Comparison of ENCODE assay signal across 2 cellular contexts in the genomic region with DNA sequence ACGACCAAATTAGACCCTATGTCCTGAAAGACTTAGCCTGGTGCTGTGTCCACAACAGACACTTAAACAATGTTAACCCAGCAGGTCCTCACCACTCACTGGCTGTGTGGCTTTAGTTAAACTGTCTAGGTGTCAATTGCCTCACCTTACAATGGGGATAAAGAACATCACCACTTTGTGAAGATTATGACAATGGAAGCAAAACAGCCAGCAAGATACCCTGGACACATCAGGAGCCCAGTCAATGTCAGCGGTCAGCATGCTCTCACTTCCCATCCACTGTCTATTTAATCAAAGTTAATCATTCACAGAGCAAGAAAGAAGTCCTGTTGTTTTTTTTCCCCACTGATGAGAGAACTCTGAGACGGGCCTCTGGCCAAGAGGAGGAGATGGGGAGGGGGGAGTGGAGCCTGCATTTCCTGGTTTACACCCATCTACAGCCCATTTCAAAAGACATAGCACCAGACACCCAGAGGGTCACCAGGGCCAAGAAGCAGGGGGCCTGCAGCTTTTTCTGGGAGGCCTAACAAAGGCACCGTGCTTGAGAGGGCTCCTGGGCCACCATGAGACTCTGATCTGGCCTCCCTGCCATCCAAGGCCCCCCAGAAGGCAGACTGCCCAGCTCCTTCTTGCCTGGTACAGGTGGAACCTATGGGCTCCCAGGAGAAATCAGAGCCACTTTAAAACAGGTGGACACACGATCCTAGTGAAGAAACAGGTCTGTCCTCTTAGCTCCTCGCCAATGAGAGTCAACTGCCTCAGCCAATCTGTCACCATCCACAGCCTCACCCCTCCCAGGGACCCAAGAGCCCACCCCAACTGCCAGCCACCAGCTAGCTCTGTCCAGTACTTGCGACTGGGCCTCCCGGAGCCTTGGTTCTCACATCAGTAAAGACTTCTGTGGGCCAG.
TF ChIP-seq lines count a peak whose summit lies in the region.

No MANE protein-coding gene starts in this region.

TF ChIP-seq in IMR-90, 13 proteins besides CTCF, POLR2A, EP300 and RAD21:
- TF ChIP-seq SMC3 (IDR thresholded peaks at IDR 0.05; ENCODE audit: low read depth, low read length) (no peak), NFE2L2 (IDR thresholded peaks at IDR 0.05; ENCODE audit: low read depth, low read length) (no peak)

TF ChIP-seq in GM12878, 131 proteins besides CTCF, POLR2A, EP300 and RAD21:
- no peak for TF ChIP-seq SMAD1 (IDR thresholded peaks at IDR 0.05; ENCODE audit: low read depth, partially characterized antibody)
- TF ChIP-seq CHD1 (IDR thresholded peaks at IDR 0.05; ENCODE audit: low read depth, low read length): no peak
- TF ChIP-seq, protein P1, sequence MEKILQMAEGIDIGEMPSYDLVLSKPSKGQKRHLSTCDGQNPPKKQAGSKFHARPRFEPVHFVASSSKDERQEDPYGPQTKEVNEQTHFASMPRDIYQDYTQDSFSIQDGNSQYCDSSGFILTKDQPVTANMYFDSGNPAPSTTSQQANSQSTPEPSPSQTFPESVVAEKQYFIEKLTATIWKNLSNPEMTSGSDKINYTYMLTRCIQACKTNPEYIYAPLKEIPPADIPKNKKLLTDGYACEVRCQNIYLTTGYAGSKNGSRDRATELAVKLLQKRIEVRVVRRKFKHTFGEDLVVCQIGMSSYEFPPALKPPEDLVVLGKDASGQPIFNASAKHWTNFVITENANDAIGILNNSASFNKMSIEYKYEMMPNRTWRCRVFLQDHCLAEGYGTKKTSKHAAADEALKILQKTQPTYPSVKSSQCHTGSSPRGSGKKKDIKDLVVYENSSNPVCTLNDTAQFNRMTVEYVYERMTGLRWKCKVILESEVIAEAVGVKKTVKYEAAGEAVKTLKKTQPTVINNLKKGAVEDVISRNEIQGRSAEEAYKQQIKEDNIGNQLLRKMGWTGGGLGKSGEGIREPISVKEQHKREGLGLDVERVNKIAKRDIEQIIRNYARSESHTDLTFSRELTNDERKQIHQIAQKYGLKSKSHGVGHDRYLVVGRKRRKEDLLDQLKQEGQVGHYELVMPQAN (conservative IDR thresholded peaks at IDR 0.05): no peak
- TF ChIP-seq, protein P2, sequence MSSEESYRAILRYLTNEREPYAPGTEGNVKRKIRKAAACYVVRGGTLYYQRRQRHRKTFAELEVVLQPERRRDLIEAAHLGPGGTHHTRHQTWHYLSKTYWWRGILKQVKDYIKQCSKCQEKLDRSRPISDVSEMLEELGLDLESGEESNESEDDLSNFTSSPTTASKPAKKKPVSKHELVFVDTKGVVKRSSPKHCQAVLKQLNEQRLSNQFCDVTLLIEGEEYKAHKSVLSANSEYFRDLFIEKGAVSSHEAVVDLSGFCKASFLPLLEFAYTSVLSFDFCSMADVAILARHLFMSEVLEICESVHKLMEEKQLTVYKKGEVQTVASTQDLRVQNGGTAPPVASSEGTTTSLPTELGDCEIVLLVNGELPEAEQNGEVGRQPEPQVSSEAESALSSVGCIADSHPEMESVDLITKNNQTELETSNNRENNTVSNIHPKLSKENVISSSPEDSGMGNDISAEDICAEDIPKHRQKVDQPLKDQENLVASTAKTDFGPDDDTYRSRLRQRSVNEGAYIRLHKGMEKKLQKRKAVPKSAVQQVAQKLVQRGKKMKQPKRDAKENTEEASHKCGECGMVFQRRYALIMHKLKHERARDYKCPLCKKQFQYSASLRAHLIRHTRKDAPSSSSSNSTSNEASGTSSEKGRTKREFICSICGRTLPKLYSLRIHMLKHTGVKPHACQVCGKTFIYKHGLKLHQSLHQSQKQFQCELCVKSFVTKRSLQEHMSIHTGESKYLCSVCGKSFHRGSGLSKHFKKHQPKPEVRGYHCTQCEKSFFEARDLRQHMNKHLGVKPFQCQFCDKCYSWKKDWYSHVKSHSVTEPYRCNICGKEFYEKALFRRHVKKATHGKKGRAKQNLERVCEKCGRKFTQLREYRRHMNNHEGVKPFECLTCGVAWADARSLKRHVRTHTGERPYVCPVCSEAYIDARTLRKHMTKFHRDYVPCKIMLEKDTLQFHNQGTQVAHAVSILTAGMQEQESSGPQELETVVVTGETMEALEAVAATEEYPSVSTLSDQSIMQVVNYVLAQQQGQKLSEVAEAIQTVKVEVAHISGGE (CRISPR knock-in tag; IDR thresholded peaks at IDR 0.05): no peak
- no peak for TF ChIP-seq PML (IDR thresholded peaks at IDR 0.05; ENCODE audit: low read length)
- TF ChIP-seq HCFC1 (IDR thresholded peaks at IDR 0.05; ENCODE audit: low read length): no peak
- no peak for TF ChIP-seq TCF12 (IDR thresholded peaks at IDR 0.05; ENCODE audit: low read depth, low read length)
- TF ChIP-seq FOXK2 (IDR thresholded peaks at IDR 0.05): no peak
- TF ChIP-seq, protein P3, sequence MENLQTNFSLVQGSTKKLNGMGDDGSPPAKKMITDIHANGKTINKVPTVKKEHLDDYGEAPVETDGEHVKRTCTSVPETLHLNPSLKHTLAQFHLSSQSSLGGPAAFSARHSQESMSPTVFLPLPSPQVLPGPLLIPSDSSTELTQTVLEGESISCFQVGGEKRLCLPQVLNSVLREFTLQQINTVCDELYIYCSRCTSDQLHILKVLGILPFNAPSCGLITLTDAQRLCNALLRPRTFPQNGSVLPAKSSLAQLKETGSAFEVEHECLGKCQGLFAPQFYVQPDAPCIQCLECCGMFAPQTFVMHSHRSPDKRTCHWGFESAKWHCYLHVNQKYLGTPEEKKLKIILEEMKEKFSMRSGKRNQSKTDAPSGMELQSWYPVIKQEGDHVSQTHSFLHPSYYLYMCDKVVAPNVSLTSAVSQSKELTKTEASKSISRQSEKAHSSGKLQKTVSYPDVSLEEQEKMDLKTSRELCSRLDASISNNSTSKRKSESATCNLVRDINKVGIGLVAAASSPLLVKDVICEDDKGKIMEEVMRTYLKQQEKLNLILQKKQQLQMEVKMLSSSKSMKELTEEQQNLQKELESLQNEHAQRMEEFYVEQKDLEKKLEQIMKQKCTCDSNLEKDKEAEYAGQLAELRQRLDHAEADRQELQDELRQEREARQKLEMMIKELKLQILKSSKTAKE (IDR thresholded peaks at IDR 0.05; ENCODE audit: low read depth, poor library complexity, severe bottlenecking): no peak
- TF ChIP-seq ZNF274 (IDR thresholded peaks at IDR 0.05; ENCODE audit: insufficient read depth, insufficient read length): no peak
- TF ChIP-seq MTA3 (IDR thresholded peaks at IDR 0.05; ENCODE audit: borderline replicate concordance, low read length): no peak
- TF ChIP-seq, protein P4, sequence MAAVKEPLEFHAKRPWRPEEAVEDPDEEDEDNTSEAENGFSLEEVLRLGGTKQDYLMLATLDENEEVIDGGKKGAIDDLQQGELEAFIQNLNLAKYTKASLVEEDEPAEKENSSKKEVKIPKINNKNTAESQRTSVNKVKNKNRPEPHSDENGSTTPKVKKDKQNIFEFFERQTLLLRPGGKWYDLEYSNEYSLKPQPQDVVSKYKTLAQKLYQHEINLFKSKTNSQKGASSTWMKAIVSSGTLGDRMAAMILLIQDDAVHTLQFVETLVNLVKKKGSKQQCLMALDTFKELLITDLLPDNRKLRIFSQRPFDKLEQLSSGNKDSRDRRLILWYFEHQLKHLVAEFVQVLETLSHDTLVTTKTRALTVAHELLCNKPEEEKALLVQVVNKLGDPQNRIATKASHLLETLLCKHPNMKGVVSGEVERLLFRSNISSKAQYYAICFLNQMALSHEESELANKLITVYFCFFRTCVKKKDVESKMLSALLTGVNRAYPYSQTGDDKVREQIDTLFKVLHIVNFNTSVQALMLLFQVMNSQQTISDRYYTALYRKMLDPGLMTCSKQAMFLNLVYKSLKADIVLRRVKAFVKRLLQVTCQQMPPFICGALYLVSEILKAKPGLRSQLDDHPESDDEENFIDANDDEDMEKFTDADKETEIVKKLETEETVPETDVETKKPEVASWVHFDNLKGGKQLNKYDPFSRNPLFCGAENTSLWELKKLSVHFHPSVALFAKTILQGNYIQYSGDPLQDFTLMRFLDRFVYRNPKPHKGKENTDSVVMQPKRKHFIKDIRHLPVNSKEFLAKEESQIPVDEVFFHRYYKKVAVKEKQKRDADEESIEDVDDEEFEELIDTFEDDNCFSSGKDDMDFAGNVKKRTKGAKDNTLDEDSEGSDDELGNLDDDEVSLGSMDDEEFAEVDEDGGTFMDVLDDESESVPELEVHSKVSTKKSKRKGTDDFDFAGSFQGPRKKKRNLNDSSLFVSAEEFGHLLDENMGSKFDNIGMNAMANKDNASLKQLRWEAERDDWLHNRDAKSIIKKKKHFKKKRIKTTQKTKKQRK (IDR thresholded peaks at IDR 0.05; ENCODE audit: low read depth, low read length): no peak
- TF ChIP-seq SREBF2 (IDR thresholded peaks at IDR 0.05; ENCODE audit: low read length): no peak
